ENCODE assay signal across 19 cellular contexts in genomic region chr2:190256087-190256486, GRCh38.
DNase-seq lines count a peak whose midpoint lies in the region; ATAC-seq lines count a peak whose summit lies in the region.
"Had no signal": no experiment of that assay in that cellular context is flagged by ENCODE, and none has a peak within 500 bp of the region (broad histone marks: within the 10 kb centered on the region; RNA-seq: fewer than 3 reads in every experiment).

No MANE protein-coding gene starts in this region.

- H3K4me3 Mint-ChIP-seq in activated T-cell treated with anti-CD3 and anti-CD28 coated beads, Interleukin-2, amount 50 U/mL, for 24 hours: no peak overlapping the region
- H3K4me3 Mint-ChIP-seq: B cell; CD4-positive, CD25-positive, alpha-beta regulatory T cell; CD8-positive, alpha-beta T cell had no signal

- DNase-seq in NCI-H82 (lab: John Stamatoyannopoulos, UW): peak; percentile 57
- no peak for DNase-seq in NCI-H82 treated with DMSO at 0.1 percent for 48 hours (lab: John Stamatoyannopoulos, UW; ENCODE audit: unreplicated experiment)
- peak; percentile 27 to 37 for DNase-seq in activated T-cell treated with anti-CD3 and anti-CD28 coated beads, Interleukin-2, amount 50 U/mL, for 48 hours
- DNase-seq in activated T-cell treated with anti-CD3 and anti-CD28 coated beads, Interleukin-2, amount 50 U/mL, for 24 hours: no peak
- DNase-seq in activated naive CD4-positive, alpha-beta T cell treated with anti-CD3 and anti-CD28 coated beads, Interleukin-2, amount 50 U/mL, for 72 hours (ENCODE audit: low spot score in 2 of 2): no peak
- no peak for DNase-seq in activated naive CD4-positive, alpha-beta T cell treated with Interleukin-2 at 50 U/mL for 16 hours
- no peak for DNase-seq in stimulated activated naive CD8-positive, alpha-beta T cell treated with anti-CD3 and anti-CD28 coated beads, Interleukin-15, Interleukin-2, amounts not matched to agents 100 U/mL and 50 U/mL, for 24 hours
- no peak for DNase-seq in cerebellar nuclear complex (lab: John Stamatoyannopoulos, UW)
- DNase-seq: Caco-2; CD4-positive, CD25-positive, alpha-beta regulatory T cell; CD8-positive, alpha-beta T cell; DMS153; EL; GDM1; GM23248; H7; HCEC 1CT had no signal

- peak; percentile 58 to 64 for ATAC-seq in activated naive CD4-positive, alpha-beta T cell treated with anti-CD3 and anti-CD28 coated beads, Interleukin-2, amount 50 U/mL, for 72 hours
- ATAC-seq in stimulated activated naive CD8-positive, alpha-beta T cell treated with anti-CD3 and anti-CD28 coated beads, Interleukin-15, Interleukin-2, amounts not matched to agents 100 U/mL and 50 U/mL, for 24 hours: peak; percentile 41
- ATAC-seq: CD8-positive, alpha-beta T cell; GM12878 had no signal

- H3K9me3 Mint-ChIP-seq in activated T-cell treated with anti-CD3 and anti-CD28 coated beads, Interleukin-2, amount 50 U/mL, for 24 hours: peaks cover 9% of the 10 kb centered on the region
- peaks cover 0 to 14% of the 10 kb centered on the region in 2 donors for H3K9me3 Mint-ChIP-seq in activated naive CD4-positive, alpha-beta T cell treated with anti-CD3 and anti-CD28 coated beads, Interleukin-2, amount 50 U/mL, for 72 hours
- H3K9me3 Mint-ChIP-seq: CD8-positive, alpha-beta T cell had no signal

- peaks cover 49% of the 10 kb centered on the region for H3K36me3 Mint-ChIP-seq in activated T-cell treated with anti-CD3 and anti-CD28 coated beads, Interleukin-2, amount 50 U/mL, for 24 hours (ENCODE audit: low read depth)
- peaks cover 0 to 16% of the 10 kb centered on the region in 2 donors for H3K36me3 Mint-ChIP-seq in activated naive CD4-positive, alpha-beta T cell treated with anti-CD3 and anti-CD28 coated beads, Interleukin-2, amount 50 U/mL, for 72 hours

- H3K27me3 Mint-ChIP-seq in activated T-cell treated with anti-CD3 and anti-CD28 coated beads, Interleukin-2, amount 50 U/mL, for 24 hours: no peaks in the 10 kb centered on the region
- H3K27me3 Mint-ChIP-seq: B cell; CD4-positive, CD25-positive, alpha-beta regulatory T cell had no signal

- peaks cover 7% of the 10 kb centered on the region for H3K4me1 Mint-ChIP-seq in activated T-cell treated with anti-CD3 and anti-CD28 coated beads, Interleukin-2, amount 50 U/mL, for 24 hours (ENCODE audit: low read depth)
- H3K4me1 Mint-ChIP-seq: B cell had no signal

- no peak overlapping the region for H3K27ac Mint-ChIP-seq in activated T-cell treated with anti-CD3 and anti-CD28 coated beads, Interleukin-2, amount 50 U/mL, for 24 hours
- no peak overlapping the region for H3K27ac Mint-ChIP-seq in activated naive CD4-positive, alpha-beta T cell treated with anti-CD3 and anti-CD28 coated beads, Interleukin-2, amount 50 U/mL, for 72 hours
- H3K27ac Mint-ChIP-seq: B cell; CD4-positive, CD25-positive, alpha-beta regulatory T cell; CD8-positive, alpha-beta T cell had no signal

Comparison
In these comparisons a context has a peak if more than half of its experiments do, and no peak if none do; other contexts are left out.
1. DNase-seq: peak in NCI-H82 (single experiment) and activated T-cell treated with anti-CD3 and anti-CD28 coated beads, Interleukin-2, amount 50 U/mL, for 48 hours (2 of 2); none in NCI-H82 treated with DMSO at 0.1 percent for 48 hours (single experiment), activated T-cell treated with anti-CD3 and anti-CD28 coated beads, Interleukin-2, amount 50 U/mL, for 24 hours (single experiment), activated naive CD4-positive, alpha-beta T cell treated with anti-CD3 and anti-CD28 coated beads, Interleukin-2, amount 50 U/mL, for 72 hours (0 of 2), activated naive CD4-positive, alpha-beta T cell treated with Interleukin-2 at 50 U/mL for 16 hours (single experiment), stimulated activated naive CD8-positive, alpha-beta T cell treated with anti-CD3 and anti-CD28 coated beads, Interleukin-15, Interleukin-2, amounts not matched to agents 100 U/mL and 50 U/mL, for 24 hours (single experiment) and cerebellar nuclear complex (0 of 2).